In the genomic region with DNA sequence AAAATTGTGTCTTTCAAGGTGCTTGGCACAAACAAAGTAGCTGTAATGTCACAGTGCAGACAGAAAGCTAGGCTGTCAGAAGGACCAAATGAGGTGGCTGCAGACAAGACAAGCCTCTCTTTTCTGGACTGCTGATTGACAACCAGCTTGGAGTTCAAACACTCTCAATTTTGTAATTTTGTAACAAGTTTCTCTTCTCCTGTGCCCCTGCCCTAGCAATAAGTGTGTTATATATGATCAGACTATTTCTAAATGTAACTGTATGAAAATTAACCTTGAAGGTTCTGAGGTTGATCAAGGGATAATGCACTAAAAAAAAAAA, we compare ENCODE assay signal across 15 cellular contexts.
A peak's percentile ranks its signal among the peaks of the same experiment; 100 is the strongest.
DNase-seq lines count a peak whose midpoint lies in the region; ATAC-seq, FAIRE-seq and TF ChIP-seq lines count a peak whose summit lies in the region.
"Had no signal": no experiment of that assay in that cellular context is flagged by ENCODE, and none has a peak within 500 bp of the region (broad histone marks: within the 10 kb centered on the region; RNA-seq: fewer than 3 reads in every experiment).

No MANE protein-coding gene starts in this region.

- no TSS peak for BruUV-seq in A673 (replicated peaks; lab: Mats Ljungman, UMichigan)

- H3K27me3 ChIP-seq in A673 (replicated peaks; ENCODE audit: insufficient read depth, low read depth, low read length, poor library complexity) (no peaks in the 10 kb centered on the region), Loucy (ENCODE audit: insufficient read depth, low read length, poor library complexity, severe bottlenecking) (no peaks in the 10 kb centered on the region), keratinocyte (ENCODE audit: control insufficient read depth, extremely low read depth, insufficient read depth, low read length) (no peaks in the 10 kb centered on the region)
- H3K27me3 ChIP-seq: BLaER1 treated with 17β-estradiol and CSF1 and Interleukin-3, amounts not matched to agents 10 nM and 100 nM had no signal

- H4K20me1 ChIP-seq in Loucy (ENCODE audit: insufficient read depth, low read length, poor library complexity, severe bottlenecking), result no peaks in the 10 kb centered on the region
- H4K20me1 ChIP-seq in keratinocyte (ENCODE audit: control insufficient read depth, extremely low read depth, insufficient read depth, low read length), result no peaks in the 10 kb centered on the region
- H4K20me1 ChIP-seq: BLaER1 treated with 17β-estradiol and CSF1 and Interleukin-3, amounts not matched to agents 10 nM and 100 nM had no signal

- CTCF ChIA-PET in A673 (lab: Charles Lee), result interaction anchor here (0.5 to 2.4 kb wide), 11 partner anchors 9 to 738 kb away, joined by 3 to 22 read pairs (median 3); no protein-coding TSS in a partner anchor

- peaks cover 21% of the 10 kb centered on the region for H3K4me1 ChIP-seq in A673 (ENCODE audit: insufficient read depth, low read length, poor library complexity, severe bottlenecking)
- H3K4me1 ChIP-seq in Loucy (ENCODE audit: insufficient read depth, low read length, poor library complexity, severe bottlenecking), result peaks cover 8% of the 10 kb centered on the region
- peaks cover 56% of the 10 kb centered on the region for H3K4me1 ChIP-seq in keratinocyte (ENCODE audit: control insufficient read depth, extremely low read depth, insufficient read depth, low read length)
- no peaks in the 10 kb centered on the region for H3K4me1 ChIP-seq in kidney (ENCODE audit: control insufficient read depth in 1 of 2, insufficient read depth in 1 of 2, low read depth in 1 of 2, low read length in 2 of 2)

- no peak for DNase-seq in A673 (ENCODE audit: low spot score)
- no peak for DNase-seq in keratinocyte (ENCODE audit: low read depth, low spot score)
- no peak for DNase-seq in kidney
- no peak for DNase-seq in NCI-H345 treated with DMSO at 0.1 percent for 48 hours (lab: John Stamatoyannopoulos, UW; ENCODE audit: unreplicated experiment)
- no peak for DNase-seq in NCI-H524 treated with DMSO at 0.1 percent for 48 hours (lab: John Stamatoyannopoulos, UW)
- DNase-seq: CD8-positive, alpha-beta memory T cell; H9; NCI-H1048; NCI-H1930; SK-N-SH had no signal

- ATAC-seq in HG02938 (IDR thresholded peaks at IDR 0.05; ENCODE audit: unreplicated experiment), result no peak

- no peak overlapping the region for H3K4me2 ChIP-seq in Loucy (ENCODE audit: low read depth, low read length, poor library complexity, severe bottlenecking)
- no peak overlapping the region for H3K4me2 ChIP-seq in keratinocyte (ENCODE audit: control insufficient read depth, extremely low read depth, insufficient read depth, low read depth, low read length)
- H3K4me2 ChIP-seq: BLaER1 treated with 17β-estradiol and CSF1 and Interleukin-3, amounts not matched to agents 10 nM and 100 nM; KMS-11; SK-N-SH had no signal

- no peaks in the 10 kb centered on the region for H3K9me3 ChIP-seq in A673 (ENCODE audit: low read depth, low read length, poor library complexity, severe bottlenecking)
- H3K9me3 ChIP-seq in Loucy (ENCODE audit: insufficient read depth, low read depth, low read length), result no peaks in the 10 kb centered on the region
- H3K9me3 ChIP-seq in keratinocyte (ENCODE audit: control insufficient read depth, low read depth, low read length), result no peaks in the 10 kb centered on the region
- no peaks in the 10 kb centered on the region for H3K9me3 ChIP-seq in kidney (ENCODE audit: control insufficient read depth in 1 of 2, low read length in 2 of 2)
- H3K9me3 ChIP-seq: BLaER1 treated with 17β-estradiol and CSF1 and Interleukin-3, amounts not matched to agents 10 nM and 100 nM; SK-N-SH had no signal

- H3F3A ChIP-seq in Loucy (ENCODE audit: low read depth), result no peaks in the 10 kb centered on the region

- dilution Hi-C loops in keratinocyte (cut with MboI; ENCODE audit: extremely low pct_ligation_motif_present, low sequenced_read_pairs), result no loop called here

- H3K9ac ChIP-seq in Loucy (ENCODE audit: low read depth, low read length, poor library complexity, severe bottlenecking) (no peak overlapping the region), keratinocyte (ENCODE audit: control insufficient read depth, extremely low read depth, insufficient read depth, low read length) (no peak overlapping the region), kidney (ENCODE audit: low read length in 2 of 2) (no peak overlapping the region)
- H3K9ac ChIP-seq: BLaER1 treated with 17β-estradiol and CSF1 and Interleukin-3, amounts not matched to agents 10 nM and 100 nM; KMS-11; SK-N-SH had no signal

- intact Hi-C loops in A673 (cut with micrococcal nuclease; ENCODE audit: unreplicated experiment), result loop anchor here (1.0 to 10.0 kb wide), 4 partner anchors 161 to 678 kb away; no protein-coding TSS in a partner anchor
- intact Hi-C loops in kidney (cut with DNase I), result no loop called here

- H3K36me3 ChIP-seq in A673 (ENCODE audit: insufficient read depth, low read length, poor library complexity, severe bottlenecking) (no peaks in the 10 kb centered on the region), Loucy (ENCODE audit: insufficient read depth, low read length) (no peaks in the 10 kb centered on the region), keratinocyte (ENCODE audit: control insufficient read depth in 2 of 2, extremely low read depth in 1 of 2, insufficient read depth in 2 of 2, low read length in 2 of 2) (no peaks in the 10 kb centered on the region), kidney (ENCODE audit: control insufficient read depth in 1 of 2, insufficient read depth in 2 of 2, low read length in 2 of 2) (no peaks in the 10 kb centered on the region)
- H3K36me3 ChIP-seq: BLaER1 treated with 17β-estradiol and CSF1 and Interleukin-3, amounts not matched to agents 10 nM and 100 nM had no signal

- TF ChIP-seq CTCF in A673 (conservative IDR thresholded peaks at IDR 0.05; ENCODE audit: low read depth, low read length) (no peak; the same call in 1 of the 2 replicates), Loucy (conservative IDR thresholded peaks at IDR 0.05; ENCODE audit: low read length) (no peak), VCaP (conservative IDR thresholded peaks at IDR 0.05) (peak; percentile 3; the same call in 1 of the 2 replicates), keratinocyte (optimal IDR thresholded peaks at IDR 0.05 in 1 of 3, IDR thresholded peaks at IDR 0.05 in 1 of 3, conservative IDR thresholded peaks at IDR 0.05 in 1 of 3; ENCODE audit: extremely low read depth in 1 of 3, insufficient read depth in 2 of 3, low read length in 3 of 3) (no peak), kidney (IDR thresholded peaks at IDR 0.05; ENCODE audit: borderline replicate concordance, extremely low read depth, insufficient read depth) (no peak)

- H3K79me2 ChIP-seq in Loucy (ENCODE audit: insufficient read depth, low read length) (no peaks in the 10 kb centered on the region), keratinocyte (ENCODE audit: control insufficient read depth, insufficient read depth, low read length) (no peaks in the 10 kb centered on the region)

- POLR2A ChIA-PET in A673 (lab: Charles Lee; ENCODE audit: low non-redundant PET), result no interaction called here

- H3K27ac ChIP-seq in A673 (ENCODE audit: low read depth, low read length, poor library complexity, severe bottlenecking), result peak overlapping the region; percentile 61
- H3K27ac ChIP-seq in VCaP, result peak overlapping the region; percentile 71; the same call in 1 of the 2 replicates
- H3K27ac ChIP-seq in keratinocyte (ENCODE audit: control insufficient read depth, insufficient read depth, low read length), result peak overlapping the region; percentile 85
- no peak overlapping the region for H3K27ac ChIP-seq in kidney (ENCODE audit: low read depth in 2 of 2, low read length in 2 of 2)
- H3K27ac ChIP-seq: BLaER1 treated with 17β-estradiol and CSF1 and Interleukin-3, amounts not matched to agents 10 nM and 100 nM; KMS-11 had no signal

- FAIRE-seq in keratinocyte (lab: Jason Lieb, UNC) (no peak), kidney (lab: Jason Lieb, UNC) (no peak)

- H2AFZ ChIP-seq in Loucy (ENCODE audit: low read length), result peak overlapping the region; percentile 30; the same call in 1 of the 2 replicates
- H2AFZ ChIP-seq in keratinocyte (ENCODE audit: control insufficient read depth, low read length), result peak overlapping the region; percentile 64

- H3K9me1 ChIP-seq in keratinocyte (ENCODE audit: control insufficient read depth, extremely low read depth, insufficient read depth, low read length), result no peaks in the 10 kb centered on the region

- no peak overlapping the region for H3K4me3 ChIP-seq in A673 (ENCODE audit: low read depth, low read length, poor library complexity, severe bottlenecking)
- no peak overlapping the region for H3K4me3 ChIP-seq in Loucy (ENCODE audit: low read length, poor library complexity, severe bottlenecking)
- no peak overlapping the region for H3K4me3 ChIP-seq in keratinocyte (ENCODE audit: control insufficient read depth in 2 of 3, extremely low read depth in 1 of 3, insufficient read depth in 2 of 3, low read depth in 1 of 3, low read length in 3 of 3)
- no peak overlapping the region for H3K4me3 ChIP-seq in kidney (ENCODE audit: low read length in 2 of 2)
- H3K4me3 ChIP-seq: BLaER1 treated with 17β-estradiol and CSF1 and Interleukin-3, amounts not matched to agents 10 nM and 100 nM had no signal

- H3K9me2 ChIP-seq in Loucy (replicated peaks; ENCODE audit: low read depth, low read length), result no peaks in the 10 kb centered on the region
- H3K9me2 ChIP-seq: SK-N-SH had no signal

Comparison
In these comparisons a context has a peak if more than half of its experiments do, and no peak if none do; other contexts are left out.
1. H3K27ac ChIP-seq: peak in A673 (single experiment), VCaP (single experiment) and keratinocyte (single experiment); none in kidney (0 of 2).